In genomic region chr3:191728186-191728585, GRCh38 we compare ENCODE assay signal across 28 cellular contexts.
"Had no signal": no experiment of that assay in that cellular context is flagged by ENCODE, and none has a peak within 500 bp of the region (broad histone marks: within the 10 kb centered on the region; RNA-seq: fewer than 3 reads in every experiment).

No MANE protein-coding gene starts in this region.

- H3K4me1 ChIP-seq: colonic mucosa, esophagus muscularis mucosa, esophagus squamous epithelium, foreskin keratinocyte, gastrocnemius medialis, gastroesophageal sphincter, heart left ventricle, heart right ventricle had no signal

- H3K4me3 ChIP-seq: colonic mucosa, coronary artery, dorsolateral prefrontal cortex, esophagus muscularis mucosa, esophagus squamous epithelium, gastrocnemius medialis, gastroesophageal sphincter, heart left ventricle, heart right ventricle had no signal

- DNase-seq: colonic mucosa; cortex of kidney; dermis blood vessel endothelial cell; dorsolateral prefrontal cortex; effector CD4-positive, alpha-beta T cell; effector CD8-positive, alpha-beta T cell; effector memory CD4-positive, alpha-beta T cell; effector memory CD8-positive, alpha-beta T cell; endodermal cell; erythroblast; esophagus squamous epithelium; foreskin fibroblast; foreskin keratinocyte; foreskin melanocyte; gastrocnemius medialis; glutamatergic neuron; head of caudate nucleus; heart left ventricle; heart right ventricle had no signal

- H3K27ac ChIP-seq: colonic mucosa, coronary artery, dorsolateral prefrontal cortex, epithelial cell of prostate, esophagus muscularis mucosa, esophagus squamous epithelium, foreskin keratinocyte, gastrocnemius medialis, gastroesophageal sphincter, heart left ventricle, heart right ventricle had no signal

- H3K9me3 ChIP-seq: colonic mucosa, esophagus muscularis mucosa, esophagus squamous epithelium, gastrocnemius medialis, gastroesophageal sphincter, heart left ventricle, heart right ventricle had no signal

- ATAC-seq: effector memory CD8-positive, alpha-beta T cell; esophagus mucosa; foreskin keratinocyte; gastrocnemius medialis; gastroesophageal sphincter; heart left ventricle; heart right ventricle had no signal

- H3K36me3 ChIP-seq: colonic mucosa, esophagus muscularis mucosa, esophagus squamous epithelium, gastrocnemius medialis, gastroesophageal sphincter, heart left ventricle, heart right ventricle had no signal

- H3K27me3 ChIP-seq: colonic mucosa, esophagus muscularis mucosa, esophagus squamous epithelium, foreskin keratinocyte, gastrocnemius medialis, gastroesophageal sphincter, heart left ventricle, heart right ventricle had no signal

- FAIRE-seq: colon, endometrium, endothelial cell of umbilical vein, frontal cortex had no signal
